Comparison of ENCODE assay signal across 8 cellular contexts in the genomic region with DNA sequence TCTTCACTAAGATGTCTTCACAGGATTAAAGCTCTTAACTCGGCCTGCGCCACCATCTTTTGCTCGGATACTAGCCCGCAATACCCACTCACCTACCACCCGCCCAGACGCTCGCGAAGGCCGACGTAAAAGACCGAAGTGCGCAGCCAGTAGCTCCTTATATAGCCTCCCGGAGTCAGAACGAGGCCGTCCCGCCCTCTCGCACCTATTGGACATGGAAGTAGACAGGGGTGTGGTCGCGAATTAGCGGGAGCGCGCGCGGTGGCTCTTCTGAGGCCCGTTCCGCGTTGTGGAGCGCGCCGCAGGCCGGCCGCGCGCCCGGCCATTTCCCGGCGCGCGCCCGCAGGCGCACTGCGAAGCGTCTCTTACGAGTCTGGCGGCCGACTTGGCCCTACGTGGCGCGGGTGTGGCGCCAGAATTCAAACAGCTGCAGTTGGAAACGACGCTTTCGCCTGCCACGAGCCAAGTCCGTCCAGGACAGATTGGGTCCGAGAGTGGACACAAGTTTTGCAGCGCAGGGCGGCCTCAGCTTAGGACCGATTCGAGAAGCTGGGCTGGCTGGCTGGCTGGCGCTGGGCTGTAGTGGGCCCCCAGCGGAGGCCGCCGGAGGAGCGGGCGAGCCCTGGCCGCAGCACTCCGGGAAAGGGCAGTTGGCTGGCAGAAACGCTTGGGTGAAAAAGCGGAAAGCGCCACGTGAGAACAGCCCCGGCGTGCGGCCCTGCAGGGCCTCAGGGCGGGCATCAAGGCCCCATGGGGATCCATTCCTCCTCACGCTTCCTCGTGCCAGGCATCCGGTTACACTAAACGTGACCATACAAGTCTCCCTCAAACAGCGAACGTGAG. TPM values are rescaled to one million over a fixed set of nuclear protein-coding genes. Genes with fewer than 3 reads are reported as not detected.
DNase-seq lines count a peak whose midpoint lies in the region; ATAC-seq and TF ChIP-seq lines count a peak whose summit lies in the region.

No MANE protein-coding gene starts in this region.

- no peaks in the 10 kb centered on the region for H3K9me3 ChIP-seq in SK-N-SH
- H3K9me3 ChIP-seq in ovary = no peaks in the 10 kb centered on the region
- no peaks in the 10 kb centered on the region for H3K9me3 ChIP-seq in thyroid gland

- intact Hi-C loops in head of caudate nucleus (cut with DNase I) = loop anchor here (1.0 kb wide), 1 partner anchor 36 kb away; no protein-coding TSS in a partner anchor
- intact Hi-C loops in ovary (cut with DNase I) = loop anchor here in 3 of 4 donors (1.0 to 5.0 kb wide), 4 partner anchors 36 to 87 kb away; partner anchors contain the start of genes SYNCRIP (in 2 of the 3) and SNX14 (in 1 of the 3)
- intact Hi-C loops in thyroid gland (cut with DNase I) = loop anchor here (2.0 kb wide), 1 partner anchor 36 kb away; the partner anchor contains the start of gene SYNCRIP

- ATAC-seq in HG02610 (IDR thresholded peaks at IDR 0.05; ENCODE audit: unreplicated experiment) = peak; percentile 82

- peak overlapping the region; percentile 98 for H3K9ac ChIP-seq in SK-N-SH

- H2AFZ ChIP-seq in SK-N-SH (ENCODE audit: low read depth) = peak overlapping the region; percentile 72

- TF ChIP-seq POLR2A in ovary (IDR thresholded peaks at IDR 0.05) (peak; percentile 99), thyroid gland (IDR thresholded peaks at IDR 0.05) (peak; percentile 99 to 100)

- peaks cover 36% of the 10 kb centered on the region for H3K4me1 Mint-ChIP-seq in activated naive CD8-positive, alpha-beta T cell (ENCODE audit: low read depth)

- no peak for TF ChIP-seq RAD21 in SK-N-SH (IDR thresholded peaks at IDR 0.05; ENCODE audit: low read length)

- H3K79me2 ChIP-seq in SK-N-SH (ENCODE audit: insufficient read depth) = peaks cover 76% of the 10 kb centered on the region

- DNase-seq in GM10266 (ENCODE audit: extremely low spot score) = peak; percentile 96
- DNase-seq in NCI-H1092 (lab: John Stamatoyannopoulos, UW) = peak; percentile 93
- DNase-seq in SK-N-SH = peak; percentile 96
- peak; percentile 95 to 99 (median 98) for DNase-seq in head of caudate nucleus
- peak; percentile 98 to 99 (median 98) for DNase-seq in ovary
- DNase-seq in thyroid gland = peak; percentile 98 to 99

- H3K27me3 Mint-ChIP-seq in activated naive CD8-positive, alpha-beta T cell = no peaks in the 10 kb centered on the region

- H3K9me2 ChIP-seq in SK-N-SH = no peaks in the 10 kb centered on the region

- peak overlapping the region; percentile 94 for H3K4me2 ChIP-seq in SK-N-SH

- H3K36me3 ChIP-seq in SK-N-SH (replicated peaks in 1 of 2; ENCODE audit: control insufficient read depth in 1 of 2, insufficient read depth in 2 of 2, low read length in 1 of 2) (peaks cover 29 to 38% of the 10 kb centered on the region in 2 experiments), ovary (no peaks in the 10 kb centered on the region), thyroid gland (peaks cover 0 to 5% of the 10 kb centered on the region in 2 donors)

- TF ChIP-seq EP300 in SK-N-SH (IDR thresholded peaks at IDR 0.05; ENCODE audit: borderline replicate concordance in 1 of 2, low read depth in 1 of 2, low read length in 1 of 2) (peak in 1 of 2 experiments; percentile 30; a peak in 1 of 4 replicates), ovary (IDR thresholded peaks at IDR 0.05) (no peak)

- H4K20me1 ChIP-seq in SK-N-SH (ENCODE audit: insufficient read depth) = peaks cover 43% of the 10 kb centered on the region

- peak overlapping the region; percentile 99 for H3K27ac Mint-ChIP-seq in activated naive CD8-positive, alpha-beta T cell

- under 1% methylated on average over 27 of the region's 82 CpGs for WGBS in SK-N-SH (ENCODE audit: low lambda C conversion rate)
- 0% methylated on average over 76 to 82 of the region's 82 CpGs for WGBS in ovary, 3 donors
- 0% methylated on average over 32 of the region's 82 CpGs for WGBS in thyroid gland, 2 donors

- H3K27ac ChIP-seq in SK-N-SH (ENCODE audit: low read depth in 2 of 2, low read length in 1 of 2) (peak overlapping the region; percentile 88 to 91), ovary (peak overlapping the region; percentile 46 to 71), thyroid gland (peak overlapping the region; percentile 79 to 91 (median 91))

- TF ChIP-seq CTCF in GM10266 (IDR thresholded peaks at IDR 0.05; ENCODE audit: control insufficient read depth, insufficient read depth, low read depth, missing control alignments) (no peak), SK-N-SH (IDR thresholded peaks at IDR 0.05) (no peak), ovary (IDR thresholded peaks at IDR 0.05) (peak in 1 of 3 donors; percentile 28), thyroid gland (IDR thresholded peaks at IDR 0.05) (peak in 1 of 6 experiments; percentile 23)

- peaks cover 6 to 10% of the 10 kb centered on the region in 2 experiments; a peak in 3 of 4 replicates for H3K4me1 ChIP-seq in SK-N-SH (ENCODE audit: control insufficient read depth in 1 of 2, insufficient read depth in 2 of 2, low read depth in 1 of 2, low read length in 1 of 2)
- peaks cover 6% of the 10 kb centered on the region for H3K4me1 ChIP-seq in ovary (ENCODE audit: insufficient read depth)
- peaks cover 12 to 15% of the 10 kb centered on the region in 2 donors for H3K4me1 ChIP-seq in thyroid gland

- H3K27me3 ChIP-seq in SK-N-SH (ENCODE audit: insufficient read depth) (no peaks in the 10 kb centered on the region), ovary (no peaks in the 10 kb centered on the region), thyroid gland (no peaks in the 10 kb centered on the region)

- no peaks in the 10 kb centered on the region for H3K9me3 Mint-ChIP-seq in activated naive CD8-positive, alpha-beta T cell (ENCODE audit: low read depth)

- H3F3A ChIP-seq in SK-N-SH (replicated peaks; ENCODE audit: insufficient read depth) = peaks cover 36% of the 10 kb centered on the region

- H3K36me3 Mint-ChIP-seq in activated naive CD8-positive, alpha-beta T cell = peaks cover 29% of the 10 kb centered on the region

- CTCF ChIA-PET in SK-N-SH (lab: Yijun Ruan, JAX) = interaction anchor here (0.6 to 1.8 kb wide), 12 partner anchors 34 to 1263 kb away, joined by 3 to 8 read pairs (median 4); partner anchors contain the start of gene SYNCRIP

- H3K4me3 Mint-ChIP-seq in activated naive CD8-positive, alpha-beta T cell = peak overlapping the region; percentile 100

- POLR2A ChIA-PET in SK-N-SH (lab: Yijun Ruan, JAX) = interaction anchor here (0.6 to 3.9 kb wide), 20 partner anchors 9 to 1477 kb away, joined by 3 to 149 read pairs (median 4); partner anchors contain the start of genes HTR1E, SNX14, SYNCRIP and ZNF292

- H3K4me3 ChIP-seq in SK-N-SH (ENCODE audit: low read depth in 2 of 2, low read length in 1 of 2) (peak overlapping the region; percentile 78 to 96), ovary (peak overlapping the region; percentile 90), thyroid gland (replicated peaks in 1 of 3) (peak overlapping the region; percentile 88 to 95 (median 95))

TF ChIP-seq in SK-N-SH, 30 proteins besides CTCF, POLR2A, EP300 and RAD21 (continues in another document):
- TF ChIP-seq, protein P1, sequence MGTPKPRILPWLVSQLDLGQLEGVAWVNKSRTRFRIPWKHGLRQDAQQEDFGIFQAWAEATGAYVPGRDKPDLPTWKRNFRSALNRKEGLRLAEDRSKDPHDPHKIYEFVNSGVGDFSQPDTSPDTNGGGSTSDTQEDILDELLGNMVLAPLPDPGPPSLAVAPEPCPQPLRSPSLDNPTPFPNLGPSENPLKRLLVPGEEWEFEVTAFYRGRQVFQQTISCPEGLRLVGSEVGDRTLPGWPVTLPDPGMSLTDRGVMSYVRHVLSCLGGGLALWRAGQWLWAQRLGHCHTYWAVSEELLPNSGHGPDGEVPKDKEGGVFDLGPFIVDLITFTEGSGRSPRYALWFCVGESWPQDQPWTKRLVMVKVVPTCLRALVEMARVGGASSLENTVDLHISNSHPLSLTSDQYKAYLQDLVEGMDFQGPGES (IDR thresholded peaks at IDR 0.05; ENCODE audit: low read depth, low read length) = no peak
- TF ChIP-seq TAF1 (IDR thresholded peaks at IDR 0.05; ENCODE audit: borderline replicate concordance, low read depth, low read length) (peak; percentile 100), JUND (IDR thresholded peaks at IDR 0.05) (no peak; the same call in 1 of the 2 replicates), ELF1 (IDR thresholded peaks at IDR 0.05) (0 out of 2 replicates have a peak, but pooled peaks have one; percentile 12), POLR2AphosphoS5 (IDR thresholded peaks at IDR 0.05; ENCODE audit: low read depth, low read length) (peak; percentile 100), GATA2 (CRISPR knock-in tag; IDR thresholded peaks at IDR 0.05) (no peak), TEAD4 (IDR thresholded peaks at IDR 0.05; ENCODE audit: borderline replicate concordance, insufficient read depth) (no peak), RFX5 (IDR thresholded peaks at IDR 0.05; ENCODE audit: low read length) (no peak), CHD2 (IDR thresholded peaks at IDR 0.05; ENCODE audit: low read length, partially characterized antibody) (peak; percentile 19), NRF1 (IDR thresholded peaks at IDR 0.05; ENCODE audit: low read depth, low read length) (peak; percentile 80), FOXM1 (IDR thresholded peaks at IDR 0.05; ENCODE audit: low read depth) (peak; percentile 62; the same call in 1 of the 2 replicates)
- TF ChIP-seq, protein P2, sequence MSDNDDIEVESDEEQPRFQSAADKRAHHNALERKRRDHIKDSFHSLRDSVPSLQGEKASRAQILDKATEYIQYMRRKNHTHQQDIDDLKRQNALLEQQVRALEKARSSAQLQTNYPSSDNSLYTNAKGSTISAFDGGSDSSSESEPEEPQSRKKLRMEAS (IDR thresholded peaks at IDR 0.05; ENCODE audit: low read depth) = peak; percentile 95
- TF ChIP-seq, protein P3, sequence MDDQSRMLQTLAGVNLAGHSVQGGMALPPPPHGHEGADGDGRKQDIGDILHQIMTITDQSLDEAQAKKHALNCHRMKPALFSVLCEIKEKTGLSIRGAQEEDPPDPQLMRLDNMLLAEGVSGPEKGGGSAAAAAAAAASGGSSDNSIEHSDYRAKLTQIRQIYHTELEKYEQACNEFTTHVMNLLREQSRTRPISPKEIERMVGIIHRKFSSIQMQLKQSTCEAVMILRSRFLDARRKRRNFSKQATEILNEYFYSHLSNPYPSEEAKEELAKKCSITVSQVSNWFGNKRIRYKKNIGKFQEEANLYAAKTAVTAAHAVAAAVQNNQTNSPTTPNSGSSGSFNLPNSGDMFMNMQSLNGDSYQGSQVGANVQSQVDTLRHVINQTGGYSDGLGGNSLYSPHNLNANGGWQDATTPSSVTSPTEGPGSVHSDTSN (IDR thresholded peaks at IDR 0.05) = peak; percentile 58

RNA-seq across cellular contexts. Expression of gene SYNCRIP, which starts 36.1 kb away (rescaled TPM):
- polyA plus RNA-seq in SK-N-SH (2012; rRNA removed) = 15.9 and 17.8 TPM in 2 replicates
- polyA plus RNA-seq in SK-N-SH (2012; cell fraction: cytosol; rRNA removed) = 30.8 and 46.3 TPM in 2 replicates
- 9.6 and 18.8 TPM in 2 replicates for polyA plus RNA-seq in SK-N-SH (2012; cell fraction: nucleus; rRNA removed)
- 100 to 1,000 TPM in 2 of 7 donors, 10 to 100 TPM in 5; 45.5 to 109 (median 92.8) TPM for total RNA-seq in ovary
- polyA plus RNA-seq in ovary = 100 to 1,000 TPM in 1 of 2 donors, 10 to 100 TPM in 1; 33.2 to 101 TPM
- total RNA-seq in thyroid gland = 100 to 1,000 TPM; 107 to 144 (median 125) TPM

Comparison
In these comparisons a context has a peak if more than half of its experiments do, and no peak if none do; other contexts are left out.
1. Peak in every context shown above with its lines: DNase-seq, ATAC-seq, H3K4me3 ChIP-seq and H3K27ac ChIP-seq.